In the genomic region with DNA sequence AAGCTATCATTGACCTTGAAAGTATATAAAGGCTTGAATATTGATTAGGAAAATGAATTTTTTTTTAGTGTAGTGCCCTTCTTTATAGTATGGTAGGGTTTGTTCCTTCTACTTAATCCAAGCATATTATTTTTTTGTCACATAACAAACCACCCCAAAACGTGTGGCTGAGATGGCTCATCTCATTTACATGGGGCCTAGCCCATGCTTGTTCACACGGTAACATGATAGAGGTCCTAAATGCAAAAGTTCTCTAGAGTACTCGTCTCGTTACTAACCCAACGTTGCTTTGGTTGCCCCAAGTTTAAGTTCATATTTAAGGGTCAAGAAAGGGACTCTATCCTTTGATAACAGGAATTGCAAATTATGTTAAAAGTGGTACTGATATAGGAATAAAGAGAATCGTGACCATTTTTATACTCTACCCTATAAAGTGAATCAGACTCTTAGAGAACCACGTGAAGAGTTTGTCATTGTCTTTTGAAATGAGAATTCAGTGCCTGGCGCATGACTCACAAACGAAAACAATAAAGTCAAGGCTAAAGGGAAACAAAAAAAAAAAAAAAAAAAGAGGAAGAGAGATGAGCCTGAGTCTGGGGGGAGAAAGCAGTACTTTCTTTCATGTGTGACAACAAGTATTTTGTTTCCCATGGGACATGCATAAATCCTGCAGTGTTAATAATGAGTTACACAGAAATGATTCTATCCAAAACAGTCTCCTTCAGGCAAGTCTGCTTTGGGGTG, we compare ENCODE assay signal across 1 cellular context.
TF ChIP-seq lines count a peak whose summit lies in the region.

No MANE protein-coding gene starts in this region.

TF ChIP-seq in GM12878, 131 proteins besides CTCF, POLR2A, EP300 and RAD21 (continued from another document):
- TF ChIP-seq ZBTB4 (CRISPR knock-in tag; IDR thresholded peaks at IDR 0.05): no peak
